ENCODE assay signal across 22 cellular contexts in the genomic region with DNA sequence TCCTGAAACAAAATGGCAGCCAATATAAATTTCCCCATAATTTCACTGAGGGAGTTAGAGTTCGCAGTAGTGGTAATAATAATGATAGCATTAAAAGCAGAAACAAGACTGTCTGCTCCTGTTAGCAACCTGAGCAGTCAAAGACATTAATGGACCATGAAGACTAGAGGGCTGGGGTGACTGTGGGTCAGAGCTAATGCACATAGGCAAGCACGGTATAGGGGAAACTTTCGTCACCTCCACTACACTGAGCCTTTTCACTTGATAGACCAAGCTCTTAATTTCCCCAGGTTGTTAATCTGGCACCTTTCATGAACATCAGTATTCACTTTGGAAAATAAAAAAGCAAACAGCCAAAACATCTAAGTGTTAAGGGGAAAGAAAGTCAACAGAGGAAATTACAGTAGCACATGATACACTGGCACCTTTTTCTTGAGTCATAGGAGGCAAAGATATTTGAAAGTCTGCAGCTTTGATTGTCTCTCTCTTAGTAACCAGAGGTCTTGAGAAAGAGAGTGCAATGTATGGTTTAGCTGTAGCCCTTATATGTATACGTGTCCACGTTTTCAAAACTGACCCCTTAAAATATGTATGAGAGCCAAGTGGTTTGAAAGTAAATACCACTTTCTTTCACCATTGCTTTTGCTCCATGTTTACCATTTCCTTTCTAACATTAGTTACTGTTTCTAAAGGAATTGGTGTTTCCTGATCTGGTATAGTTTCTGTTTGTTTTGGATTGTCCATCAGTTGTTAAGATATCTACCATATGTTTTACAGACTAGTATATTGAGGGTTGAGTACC.
A peak's percentile ranks its signal among the peaks of the same experiment; 100 is the strongest.
DNase-seq lines count a peak whose midpoint lies in the region; ATAC-seq, FAIRE-seq and TF ChIP-seq lines count a peak whose summit lies in the region.
"Had no signal": no experiment of that assay in that cellular context is flagged by ENCODE, and none has a peak within 500 bp of the region (broad histone marks: within the 10 kb centered on the region; RNA-seq: fewer than 3 reads in every experiment).

No MANE protein-coding gene starts in this region.

- FAIRE-seq in GM12891 (lab: Jason Lieb, UNC) = peak; percentile 63
- FAIRE-seq: GM12878, HepG2, small intestine had no signal

- TF ChIP-seq POLR2A in GM12891 (IDR thresholded peaks at IDR 0.05; ENCODE audit: low read depth, low read length) = no peak

- DNase-seq in GM12891 (ENCODE audit: insufficient read length, low spot score) (no peak), NCI-H69 (lab: John Stamatoyannopoulos, UW) (peak; percentile 91), kidney tubule cell (ENCODE audit: low spot score) (peak; percentile 16), retina (peak; percentile 48), GM03348 (ENCODE audit: low spot score) (no peak), NCI-H345 (lab: John Stamatoyannopoulos, UW) (no peak)
- DNase-seq: activated CD4-positive, alpha-beta T cell treated with anti-CD3 and anti-CD28 coated beads for 48 hours; activated T-cell treated with anti-CD3 and anti-CD28 coated beads, Interleukin-2, amount 50 U/mL, for 72 hours; Caco-2; central memory CD4-positive, alpha-beta T cell; HCEC 1CT; NCI-H1048; NCI-H187; NCI-H526 treated with DMSO at 0.1 percent for 48 hours; posterior cingulate gyrus; small intestine; stimulated activated CD4-positive, alpha-beta T cell treated with anti-CD3 and anti-CD28 coated beads, Interleukin-1b, Interleukin-23, amount 100 ng/mL, for 48 hours; T-helper 2 cell had no signal

- ATAC-seq in HG03175 (IDR thresholded peaks at IDR 0.05; ENCODE audit: unreplicated experiment) = no peak
- ATAC-seq: activated T-cell treated with anti-CD3 and anti-CD28 coated beads, Interleukin-2, amount 50 U/mL, for 72 hours; GM12878; HepG2; SK-N-SH treated with all-trans-retinoic acid at 6 μM for 48 hours had no signal

TF ChIP-seq in GM12891, 5 proteins besides CTCF, POLR2A, EP300 and RAD21:
- TF ChIP-seq POLR2AphosphoS5 (IDR thresholded peaks at IDR 0.05; ENCODE audit: low read depth, low read length) = no peak
- TF ChIP-seq SPI1 (IDR thresholded peaks at IDR 0.05; ENCODE audit: low read depth, low read length) = no peak
- no peak for TF ChIP-seq POU2F2 (IDR thresholded peaks at IDR 0.05; ENCODE audit: low read depth, low read length)
- no peak for TF ChIP-seq TAF1 (IDR thresholded peaks at IDR 0.05; ENCODE audit: low read depth, low read length)
- no peak for TF ChIP-seq PAX5 (IDR thresholded peaks at IDR 0.05; ENCODE audit: insufficient read depth, low read length, severe bottlenecking)
TF ChIP-seq in GM12891: peak in this region for 0.

Comparison
In these comparisons a context has a peak if more than half of its experiments do, and no peak if none do; other contexts are left out.
1. DNase-seq: peak in NCI-H69 (single experiment), kidney tubule cell (single experiment) and retina (single experiment); none in GM12891 (single experiment), GM03348 (single experiment) and NCI-H345 (single experiment).